In the genomic region with DNA sequence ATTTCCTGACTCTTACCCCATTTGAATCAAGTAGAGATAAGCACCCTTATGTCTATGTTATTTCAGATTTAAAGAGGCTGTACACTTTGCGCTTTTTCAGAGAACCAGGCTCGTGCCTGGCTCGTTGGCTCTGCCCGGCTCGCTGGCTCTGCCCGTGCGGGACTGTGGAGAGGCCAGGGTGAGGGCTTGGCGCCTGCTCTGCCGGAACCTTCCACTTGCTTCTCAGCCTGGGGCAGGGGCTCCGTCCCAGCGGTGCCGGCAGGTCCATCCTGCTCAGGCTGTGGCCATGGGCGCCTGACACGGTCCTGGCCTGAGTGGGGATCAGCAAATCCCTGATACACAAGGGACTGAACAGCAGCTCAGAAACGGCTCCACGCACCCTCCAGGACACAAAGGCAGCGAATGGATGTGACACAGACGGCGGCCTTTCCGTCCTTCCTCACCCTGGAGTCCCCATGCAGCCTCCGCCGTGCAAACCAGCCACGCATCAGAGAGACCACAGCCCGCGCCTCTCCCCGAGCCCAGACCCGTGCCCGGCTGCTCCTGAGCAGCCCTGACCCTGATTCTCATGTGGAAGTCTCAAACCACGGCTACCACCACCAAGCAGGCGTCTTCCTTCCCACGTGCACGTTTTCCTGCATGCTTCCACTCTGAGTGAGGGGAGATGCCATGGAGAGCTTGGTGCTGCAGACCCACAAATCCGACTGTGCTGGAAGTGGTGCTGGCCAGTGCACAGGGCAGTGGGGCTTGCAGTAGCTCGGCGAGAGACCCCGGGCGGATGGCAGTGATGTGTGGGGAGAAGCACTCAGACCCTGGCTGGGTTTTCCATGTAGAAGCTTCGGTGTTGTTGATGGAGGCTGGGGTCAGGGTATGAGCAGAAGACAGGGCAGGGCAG, we compare ENCODE assay signal across 19 cellular contexts.
"Had no signal": no experiment of that assay in that cellular context is flagged by ENCODE, and none has a peak within 500 bp of the region (broad histone marks: within the 10 kb centered on the region; RNA-seq: fewer than 3 reads in every experiment).

No MANE protein-coding gene starts in this region.

- H3K27me3 Mint-ChIP-seq: activated CD4-positive, alpha-beta T cell treated with anti-CD3 and anti-CD28 coated beads, Interleukin-2, amount 10 ng/mL, durations not matched to agents 7 days and 5 days had no signal

- H3K4me1 Mint-ChIP-seq: mesothelial cell of epicardium had no signal

- H3K9me3 Mint-ChIP-seq: activated CD4-positive, alpha-beta T cell treated with anti-CD3 and anti-CD28 coated beads, Interleukin-2, amount 10 ng/mL, durations not matched to agents 7 days and 5 days; activated T-cell treated with anti-CD3 and anti-CD28 coated beads, Interleukin-2, amount 50 U/mL, for 4 hours; dendritic cell treated with granulocyte-macrophage colony-stimulating factor and Interleukin-4, amounts not matched to agents 40 ng/mL and 50 ng/mL, for 4 days; mesothelial cell of epicardium; nephron; T-cell had no signal

- H3K36me3 Mint-ChIP-seq: mesothelial cell of epicardium, T-cell had no signal

- H3K4me3 ChIP-seq: adrenal gland, gastrocnemius medialis, heart left ventricle, lower lobe of right lung, transverse colon, vagina had no signal

- H3K4me3 Mint-ChIP-seq: activated CD4-positive, alpha-beta T cell treated with anti-CD3 and anti-CD28 coated beads, Interleukin-2, amount 10 ng/mL, durations not matched to agents 7 days and 5 days; activated T-cell treated with anti-CD3 and anti-CD28 coated beads, Interleukin-2, amount 50 U/mL, for 4 hours; dendritic cell treated with granulocyte-macrophage colony-stimulating factor and Interleukin-4, amounts not matched to agents 40 ng/mL and 50 ng/mL, for 4 days; mesothelial cell of epicardium; nephron; T-cell had no signal

- ATAC-seq: activated T-cell treated with anti-CD3 and anti-CD28 coated beads, Interleukin-2, amount 50 U/mL, for 4 hours; gastrocnemius medialis had no signal

- DNase-seq: activated CD4-positive, alpha-beta T cell treated with anti-CD3 and anti-CD28 coated beads, Interleukin-2, amount 10 ng/mL, durations not matched to agents 7 days and 5 days; activated CD4-positive, CD25-positive, alpha-beta regulatory T cell; activated CD8-positive, alpha-beta memory T cell treated with anti-CD3 and anti-CD28 coated beads, Interleukin-2, amount 50 U/mL, for 4 hours; activated naive CD4-positive, alpha-beta T cell treated with anti-CD3 and anti-CD28 coated beads, Interleukin-2, amount 50 U/mL, for 16 hours; activated T-cell treated with anti-CD3 and anti-CD28 coated beads, Interleukin-2, amount 50 U/mL, for 4 hours; adrenal gland; effector CD8-positive, alpha-beta T cell; gastrocnemius medialis; retina; stimulated activated CD4-positive, alpha-beta T cell treated with anti-CD3 and anti-CD28 coated beads, Interleukin-2, amount 100 ng/mL, for 24 hours; stimulated activated naive CD4-positive, alpha-beta T cell treated with Interleukin-2 at 50 U/mL for 16 hours; T-cell; transverse colon had no signal

- H3K27me3 ChIP-seq: adrenal gland, gastrocnemius medialis, transverse colon, vagina had no signal

- H3K4me1 ChIP-seq: adrenal gland, gastrocnemius medialis, lower lobe of right lung, transverse colon, vagina had no signal

- H3K9me3 ChIP-seq: adrenal gland, gastrocnemius medialis, heart left ventricle, lower lobe of right lung, transverse colon, vagina had no signal

- H3K36me3 ChIP-seq: adrenal gland, gastrocnemius medialis, heart left ventricle, lower lobe of right lung, transverse colon, vagina had no signal

- H3K27ac Mint-ChIP-seq: activated CD4-positive, alpha-beta T cell treated with anti-CD3 and anti-CD28 coated beads, Interleukin-2, amount 10 ng/mL, durations not matched to agents 7 days and 5 days; dendritic cell treated with granulocyte-macrophage colony-stimulating factor and Interleukin-4, amounts not matched to agents 40 ng/mL and 50 ng/mL, for 4 days; mesothelial cell of epicardium; nephron; T-cell had no signal

- H3K27ac ChIP-seq: adrenal gland, gastrocnemius medialis, heart left ventricle, lower lobe of right lung, transverse colon, vagina had no signal
